Comparison of ENCODE assay signal across 34 cellular contexts in genomic region chr6:15101130-15101529, GRCh38.
"Had no signal": no experiment of that assay in that cellular context is flagged by ENCODE, and none has a peak within 500 bp of the region (broad histone marks: within the 10 kb centered on the region; RNA-seq: fewer than 3 reads in every experiment).

No MANE protein-coding gene starts in this region.

- DNase-seq: activated effector memory CD4-positive, alpha-beta T cell treated with anti-CD3 and anti-CD28 coated beads, Interleukin-2, amount 50 U/mL, for 16 hours; activated effector memory CD4-positive, alpha-beta T cell treated with Interleukin-2 at 50 U/mL for 16 hours; activated gamma-delta T cell; activated gamma-delta T cell treated with Interleukin-2 at 50 U/mL for 16 hours; activated naive CD4-positive, alpha-beta T cell; activated naive CD4-positive, alpha-beta T cell treated with anti-CD3 and anti-CD28 coated beads for 36 hours; activated naive CD4-positive, alpha-beta T cell treated with anti-CD3 and anti-CD28 coated beads, Interleukin-2, amount 10 ng/mL, durations not matched to agents 7 days and 5 days; activated naive CD4-positive, alpha-beta T cell treated with anti-CD3 and anti-CD28 coated beads, Interleukin-2, amount 50 U/mL, for 16 hours; activated naive CD4-positive, alpha-beta T cell treated with Interleukin-2 at 50 U/mL for 16 hours; activated naive CD8-positive, alpha-beta T cell treated with anti-CD3 and anti-CD28 coated beads for 36 hours; activated naive CD8-positive, alpha-beta T cell treated with anti-CD3 and anti-CD28 coated beads, Interleukin-2, amount 10 ng/mL, durations not matched to agents 7 days and 5 days; activated naive CD8-positive, alpha-beta T cell treated with anti-CD3 and anti-CD28 coated beads, Interleukin-2, amount 50 U/mL, for 24 hours; activated T-cell treated with anti-CD3 and anti-CD28 coated beads, Interleukin-2, amount 50 U/mL, for 1 hour; activated T-cell treated with anti-CD3 and anti-CD28 coated beads, Interleukin-2, amount 50 U/mL, for 24 hours; activated T-cell treated with anti-CD3 and anti-CD28 coated beads, Interleukin-2, amount 50 U/mL, for 4 hours; activated T-cell treated with anti-CD3 and anti-CD28 coated beads, Interleukin-2, amount 50 U/mL, for 48 hours; activated T-cell treated with anti-CD3 and anti-CD28 coated beads, Interleukin-2, amount 50 U/mL, for 72 hours; adrenal gland; amniotic stem cell; amygdala; anterior cingulate cortex; aorta; body of pancreas; brain microvascular endothelial cell; caudate nucleus; central memory CD4-positive, alpha-beta T cell; cerebellar nuclear complex had no signal

- H3K4me3 ChIP-seq: adrenal gland, ascending aorta, body of pancreas, breast epithelium, cardiac muscle cell had no signal

- H3K27ac ChIP-seq: adrenal gland, ascending aorta, body of pancreas, brain microvascular endothelial cell, breast epithelium, cardiac muscle cell had no signal

- H3K36me3 ChIP-seq: adrenal gland, ascending aorta, brain microvascular endothelial cell, breast epithelium, cardiac muscle cell had no signal

- H3K27me3 ChIP-seq: adrenal gland, ascending aorta, body of pancreas, brain microvascular endothelial cell, breast epithelium, cardiac muscle cell had no signal

- H3K9me3 ChIP-seq: adrenal gland, ascending aorta, body of pancreas had no signal

- FAIRE-seq: astrocyte, bronchial epithelial cell had no signal

- H3K4me1 ChIP-seq: adrenal gland, ascending aorta, body of pancreas, breast epithelium had no signal

- ATAC-seq: activated naive CD4-positive, alpha-beta T cell treated with anti-CD3 and anti-CD28 coated beads, Interleukin-2, amount 50 U/mL, for 72 hours; activated naive CD8-positive, alpha-beta T cell treated with anti-CD3 and anti-CD28 coated beads, Interleukin-2, amount 50 U/mL, for 24 hours; activated T-cell treated with anti-CD3 and anti-CD28 coated beads, Interleukin-2, amount 50 U/mL, for 4 hours; activated T-cell treated with anti-CD3 and anti-CD28 coated beads, Interleukin-2, amount 50 U/mL, for 72 hours; activated T-helper 17 cell treated with anti-CD3 and anti-CD28 coated beads, Interleukin-2, amount 50 U/mL, for 72 hours; body of pancreas had no signal
